Comparison of ENCODE assay signal across 11 cellular contexts in genomic region chr20:63754008-63754407, GRCh38. TPM values are rescaled to one million over a fixed set of nuclear protein-coding genes. Genes with fewer than 3 reads are reported as not detected.
"Had no signal": no experiment of that assay in that cellular context is flagged by ENCODE, and none has a peak within 500 bp of the region (broad histone marks: within the 10 kb centered on the region; RNA-seq: fewer than 3 reads in every experiment).

No MANE protein-coding gene starts in this region.

- H3K36me3 ChIP-seq: ovary, uterus had no signal

- H3K36me3 Mint-ChIP-seq: activated naive CD4-positive, alpha-beta T cell treated with anti-CD3 and anti-CD28 coated beads, Interleukin-2, amount 50 U/mL, for 24 hours; natural killer cell; WTC11 had no signal

- H3K27ac ChIP-seq: ovary, uterus had no signal

- H3K27me3 ChIP-seq: ovary, uterus had no signal

- H3K27ac Mint-ChIP-seq: activated naive CD4-positive, alpha-beta T cell treated with anti-CD3 and anti-CD28 coated beads, Interleukin-2, amount 50 U/mL, for 24 hours; WTC11 had no signal

- H3K4me3 ChIP-seq: ovary, uterus had no signal

- DNase-seq: activated CD4-positive, alpha-beta T cell treated with anti-CD3 and anti-CD28 coated beads for 48 hours; effector memory CD8-positive, alpha-beta T cell; natural killer cell; stimulated activated CD4-positive, alpha-beta T cell treated with anti-CD3 and anti-CD28 coated beads, Interleukin-15, amount 100 ng/mL, for 24 hours; stimulated activated CD4-positive, alpha-beta T cell treated with anti-CD3 and anti-CD28 coated beads, Interleukin-4, amount 100 ng/mL, for 4 hours; uterus had no signal

- H3K4me3 Mint-ChIP-seq: activated naive CD4-positive, alpha-beta T cell treated with anti-CD3 and anti-CD28 coated beads, Interleukin-2, amount 50 U/mL, for 24 hours; central memory CD8-positive, alpha-beta T cell; effector memory CD8-positive, alpha-beta T cell; natural killer cell; WTC11 had no signal

- H3K9me3 Mint-ChIP-seq: activated naive CD4-positive, alpha-beta T cell treated with anti-CD3 and anti-CD28 coated beads, Interleukin-2, amount 50 U/mL, for 24 hours; central memory CD8-positive, alpha-beta T cell; effector memory CD8-positive, alpha-beta T cell; natural killer cell had no signal

- H3K4me1 ChIP-seq: uterus had no signal

- H3K9me3 ChIP-seq: ovary, uterus had no signal

- H3K27me3 Mint-ChIP-seq: activated naive CD4-positive, alpha-beta T cell treated with anti-CD3 and anti-CD28 coated beads, Interleukin-2, amount 50 U/mL, for 24 hours; central memory CD8-positive, alpha-beta T cell; effector memory CD8-positive, alpha-beta T cell had no signal

- ATAC-seq: effector memory CD8-positive, alpha-beta T cell; WTC11 had no signal

RNA-seq across cellular contexts. Expression of gene TNFRSF6B, which starts 57.6 kb away (rescaled TPM):
- total RNA-seq: natural killer cell; T-helper 1 cell treated with Interleukin-12 subunit alpha and Interleukin-12 subunit beta and Interleukin-4 antibody, amounts not matched to agents 30 ng/mL and 1 ng/mL, for 36 hours; WTC11 had no signal
